In genomic region chr2:58063641-58064040, GRCh38 we compare ENCODE assay signal across 1 cellular context.
TF ChIP-seq lines count a peak whose summit lies in the region.

No MANE protein-coding gene starts in this region.

TF ChIP-seq in GM12878, 131 proteins besides CTCF, POLR2A, EP300 and RAD21:
- TF ChIP-seq CHD4 (IDR thresholded peaks at IDR 0.05): no peak
- TF ChIP-seq SREBF2 (IDR thresholded peaks at IDR 0.05; ENCODE audit: low read length): no peak
- no peak for TF ChIP-seq CEBPB (IDR thresholded peaks at IDR 0.05; ENCODE audit: borderline replicate concordance in 1 of 2, low read depth in 2 of 2, low read length in 2 of 2)
- TF ChIP-seq HDAC6 (IDR thresholded peaks at IDR 0.05; ENCODE audit: unreplicated experiment): no peak
- no peak for TF ChIP-seq LARP7 (IDR thresholded peaks at IDR 0.05)
- no peak for TF ChIP-seq REST (IDR thresholded peaks at IDR 0.05; ENCODE audit: low read depth, low read length)
